ENCODE assay signal across 31 cellular contexts in the genomic region with DNA sequence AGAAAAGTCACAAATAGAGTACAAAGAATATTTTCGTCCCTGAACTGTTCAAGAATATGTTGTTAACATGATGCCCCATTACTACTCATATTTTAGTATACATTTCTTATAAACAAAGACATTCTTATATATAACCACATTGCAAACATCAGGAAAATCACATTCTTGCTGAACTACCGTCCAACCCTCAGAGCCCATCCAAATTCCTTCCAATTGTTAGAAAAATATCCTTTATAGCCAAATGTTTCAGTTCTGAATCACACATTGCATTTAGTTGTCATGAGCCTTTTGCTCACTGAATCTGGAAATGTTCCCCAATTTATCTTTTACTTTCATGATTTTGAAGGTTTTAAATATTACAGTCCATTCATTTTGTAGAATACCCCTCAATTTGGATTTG.
A peak's percentile ranks its signal among the peaks of the same experiment; 100 is the strongest.
DNase-seq lines count a peak whose midpoint lies in the region; ATAC-seq and TF ChIP-seq lines count a peak whose summit lies in the region.
"Had no signal": no experiment of that assay in that cellular context is flagged by ENCODE, and none has a peak within 500 bp of the region (broad histone marks: within the 10 kb centered on the region; RNA-seq: fewer than 3 reads in every experiment).

No MANE protein-coding gene starts in this region.

- ATAC-seq in HG03520 (IDR thresholded peaks at IDR 0.05; ENCODE audit: unreplicated experiment) = no peak
- ATAC-seq in GM21526 (IDR thresholded peaks at IDR 0.05; ENCODE audit: low FRiP score, unreplicated experiment) = no peak
- ATAC-seq: left cardiac atrium; pancreas; stimulated activated naive CD8-positive, alpha-beta T cell treated with anti-CD3 and anti-CD28 coated beads, Interleukin-15, amount 100 ng/mL, for 72 hours; T-cell had no signal

- POLR2A ChIA-PET in HEK293T (lab: Yijun Ruan, JAX) = no interaction called here

- CTCF ChIA-PET in HEK293T (lab: Yijun Ruan, JAX) = no interaction called here

- DNase-seq in AG08396 (ENCODE audit: low spot score) (peak; percentile 55), HS-5 (ENCODE audit: low read depth) (peak; percentile 2), chondrocyte (ENCODE audit: low spot score) (no peak), iris pigment epithelial cell (ENCODE audit: low read depth) (peak; percentile 78), KBM-7 (no peak), HEK293T (ENCODE audit: extremely low spot score) (no peak)
- DNase-seq: activated CD4-positive, alpha-beta T cell treated with anti-CD3 and anti-CD28 coated beads, Interleukin-2, amount 50 U/mL, for 48 hours; activated CD4-positive, CD25-positive, alpha-beta regulatory T cell; activated naive CD4-positive, alpha-beta T cell treated with anti-CD3 and anti-CD28 coated beads for 36 hours; amygdala; COR-L47; DMS53; GF-D8; head of caudate nucleus; KG1; left cardiac atrium; MM.1S; NCI-H1417; NCI-H2081 treated with DMSO at 0.1 percent for 48 hours; NCI-H345; NCI-H774; nephron progenitor cell; pancreas; small intestine; stimulated activated CD8-positive, alpha-beta memory T cell treated with anti-CD3 and anti-CD28 coated beads, Interleukin-4, amount 100 ng/mL, for 48 hours; stimulated activated naive CD8-positive, alpha-beta T cell treated with anti-CD3 and anti-CD28 coated beads, Interleukin-15, amount 100 ng/mL, for 72 hours; T-cell; tibial artery had no signal

- H3K4me1 Mint-ChIP-seq in chondrocyte (ENCODE audit: low read depth) = peaks cover 23% of the 10 kb centered on the region
- H3K4me1 Mint-ChIP-seq: nephron progenitor cell; stimulated activated naive CD8-positive, alpha-beta T cell treated with anti-CD3 and anti-CD28 coated beads, Interleukin-15, amount 100 ng/mL, for 72 hours; T-cell had no signal

- in situ Hi-C loops in KBM-7 (cut with MboI; ENCODE audit: low pct_unique_long_range_greater_than_20kb, low sequenced_read_pairs) = no loop called here

- no peaks in the 10 kb centered on the region for H3K36me3 Mint-ChIP-seq in chondrocyte (ENCODE audit: low read depth)
- H3K36me3 Mint-ChIP-seq: T-cell had no signal

- no peaks in the 10 kb centered on the region for H3K27me3 Mint-ChIP-seq in chondrocyte (ENCODE audit: low read depth)
- H3K27me3 Mint-ChIP-seq: dendritic cell treated with granulocyte-macrophage colony-stimulating factor and Interleukin-4, amounts not matched to agents 40 ng/mL and 50 ng/mL, for 4 days; stimulated activated naive CD8-positive, alpha-beta T cell treated with anti-CD3 and anti-CD28 coated beads, Interleukin-15, amount 100 ng/mL, for 72 hours; T-cell had no signal

- peaks cover 11% of the 10 kb centered on the region for H3K9me3 Mint-ChIP-seq in chondrocyte (ENCODE audit: low read depth)

- no peak for TF ChIP-seq CTCF in chondrocyte (IDR thresholded peaks at IDR 0.05)

- no peak overlapping the region for H3K4me3 Mint-ChIP-seq in chondrocyte (ENCODE audit: unreplicated experiment)
- H3K4me3 Mint-ChIP-seq: activated naive CD4-positive, alpha-beta T cell treated with anti-CD3 and anti-CD28 coated beads for 36 hours; dendritic cell treated with granulocyte-macrophage colony-stimulating factor and Interleukin-4, amounts not matched to agents 40 ng/mL and 50 ng/mL, for 4 days; nephron progenitor cell; stimulated activated naive CD8-positive, alpha-beta T cell treated with anti-CD3 and anti-CD28 coated beads, Interleukin-15, amount 100 ng/mL, for 72 hours; T-cell had no signal

- H3K27ac Mint-ChIP-seq in chondrocyte (ENCODE audit: unreplicated experiment) = peak overlapping the region; percentile 83
- H3K27ac Mint-ChIP-seq: activated naive CD4-positive, alpha-beta T cell treated with anti-CD3 and anti-CD28 coated beads for 36 hours; dendritic cell treated with granulocyte-macrophage colony-stimulating factor and Interleukin-4, amounts not matched to agents 40 ng/mL and 50 ng/mL, for 4 days; nephron progenitor cell; stimulated activated naive CD8-positive, alpha-beta T cell treated with anti-CD3 and anti-CD28 coated beads, Interleukin-15, amount 100 ng/mL, for 72 hours; T-cell had no signal

TF ChIP-seq in HEK293T, 16 proteins besides CTCF, POLR2A, EP300 and RAD21:
- TF ChIP-seq FOXA1 (IDR thresholded peaks at IDR 0.05) (no peak), LEF1 (IDR thresholded peaks at IDR 0.05; ENCODE audit: borderline replicate concordance) (no peak), TARDBP (IDR thresholded peaks at IDR 0.05) (no peak), ZNF384 (IDR thresholded peaks at IDR 0.05) (no peak), L3MBTL2 (conservative IDR thresholded peaks at IDR 0.05) (no peak), HDGF (IDR thresholded peaks at IDR 0.05; ENCODE audit: borderline replicate concordance) (no peak), BHLHE40 (IDR thresholded peaks at IDR 0.05; ENCODE audit: borderline replicate concordance) (no peak), NFRKB (IDR thresholded peaks at IDR 0.05) (no peak), ELF4 (IDR thresholded peaks at IDR 0.05) (no peak), SP1 (IDR thresholded peaks at IDR 0.05) (no peak), ARNT (IDR thresholded peaks at IDR 0.05) (no peak)
- TF ChIP-seq, protein P1, sequence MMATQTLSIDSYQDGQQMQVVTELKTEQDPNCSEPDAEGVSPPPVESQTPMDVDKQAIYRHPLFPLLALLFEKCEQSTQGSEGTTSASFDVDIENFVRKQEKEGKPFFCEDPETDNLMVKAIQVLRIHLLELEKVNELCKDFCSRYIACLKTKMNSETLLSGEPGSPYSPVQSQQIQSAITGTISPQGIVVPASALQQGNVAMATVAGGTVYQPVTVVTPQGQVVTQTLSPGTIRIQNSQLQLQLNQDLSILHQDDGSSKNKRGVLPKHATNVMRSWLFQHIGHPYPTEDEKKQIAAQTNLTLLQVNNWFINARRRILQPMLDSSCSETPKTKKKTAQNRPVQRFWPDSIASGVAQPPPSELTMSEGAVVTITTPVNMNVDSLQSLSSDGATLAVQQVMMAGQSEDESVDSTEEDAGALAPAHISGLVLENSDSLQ (IDR thresholded peaks at IDR 0.05) = no peak

Comparison
In these comparisons a context has a peak if more than half of its experiments do, and no peak if none do; other contexts are left out.
1. DNase-seq: peak in AG08396 (single experiment), HS-5 (single experiment) and iris pigment epithelial cell (single experiment); none in chondrocyte (single experiment), KBM-7 (single experiment) and HEK293T (single experiment).